Comparison of ENCODE assay signal across 35 cellular contexts in the genomic region with DNA sequence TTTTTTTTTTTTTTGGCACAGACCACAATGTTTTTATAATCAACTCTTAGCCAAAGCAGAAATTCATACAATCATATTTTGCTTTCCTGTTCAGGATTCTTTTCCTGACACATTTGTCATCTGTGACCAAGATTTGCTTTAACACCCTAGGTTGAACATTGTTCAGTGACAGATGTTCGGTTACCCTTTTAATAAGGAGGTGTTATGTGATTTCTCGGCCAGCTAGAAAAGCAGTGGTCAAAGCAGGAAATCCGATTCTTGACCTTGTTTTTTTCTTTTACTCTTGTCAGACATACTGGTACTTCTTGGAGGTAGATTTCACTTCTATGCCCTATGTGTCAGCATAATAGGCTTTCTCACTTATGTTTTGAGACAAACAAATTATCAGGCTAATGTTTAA.
DNase-seq lines count a peak whose midpoint lies in the region; ATAC-seq, FAIRE-seq and TF ChIP-seq lines count a peak whose summit lies in the region.
"Had no signal": no experiment of that assay in that cellular context is flagged by ENCODE, and none has a peak within 500 bp of the region (broad histone marks: within the 10 kb centered on the region; RNA-seq: fewer than 3 reads in every experiment).

No MANE protein-coding gene starts in this region.

- H3K27ac Mint-ChIP-seq in astrocyte (ENCODE audit: unreplicated experiment), result peak overlapping the region; percentile 94
- peak overlapping the region; percentile 20 to 67 for H3K27ac Mint-ChIP-seq in natural killer cell
- H3K27ac Mint-ChIP-seq: activated CD8-positive, alpha-beta T cell treated with anti-CD3 and anti-CD28 coated beads for 36 hours; activated naive CD4-positive, alpha-beta T cell treated with anti-CD3 and anti-CD28 coated beads, Interleukin-2, amount 10 ng/mL, durations not matched to agents 7 days and 5 days; B cell; CD8-positive, alpha-beta T cell; GM23338 had no signal

- peaks cover 3% of the 10 kb centered on the region for H3K36me3 Mint-ChIP-seq in astrocyte (ENCODE audit: low read depth, unreplicated experiment)
- H3K36me3 Mint-ChIP-seq in natural killer cell, result no peaks in the 10 kb centered on the region
- H3K36me3 Mint-ChIP-seq: activated naive CD4-positive, alpha-beta T cell treated with anti-CD3 and anti-CD28 coated beads, Interleukin-2, amount 10 ng/mL, durations not matched to agents 7 days and 5 days; CD8-positive, alpha-beta T cell had no signal

- no peak overlapping the region for H3K4me2 ChIP-seq in astrocyte (ENCODE audit: low read length)
- H3K4me2 ChIP-seq: GM23338 had no signal

- peaks cover 25% of the 10 kb centered on the region for H3K4me1 ChIP-seq in astrocyte (ENCODE audit: insufficient read depth, low read length)
- H3K4me1 ChIP-seq in aorta (ENCODE audit: control insufficient read depth in 1 of 2, insufficient read depth in 2 of 2, low read length in 2 of 2), result peaks cover 0 to 8% of the 10 kb centered on the region in 2 donors
- H3K4me1 ChIP-seq: Peyer's patch, prostate gland, uterus had no signal

- H3K4me1 Mint-ChIP-seq in astrocyte (ENCODE audit: low read depth, unreplicated experiment) (peaks cover 23% of the 10 kb centered on the region), natural killer cell (peaks cover 23 to 26% of the 10 kb centered on the region in 2 donors)
- H3K4me1 Mint-ChIP-seq: activated naive CD4-positive, alpha-beta T cell treated with anti-CD3 and anti-CD28 coated beads, Interleukin-2, amount 10 ng/mL, durations not matched to agents 7 days and 5 days; B cell had no signal

- H3K79me2 ChIP-seq in astrocyte (ENCODE audit: insufficient read depth, low read length), result no peaks in the 10 kb centered on the region

- H3K9me3 ChIP-seq in astrocyte (ENCODE audit: insufficient read depth, low read depth, low read length) (no peaks in the 10 kb centered on the region), aorta (ENCODE audit: control insufficient read depth, low read length) (no peaks in the 10 kb centered on the region)
- H3K9me3 ChIP-seq: Peyer's patch, prostate gland, sigmoid colon, thyroid gland, uterus had no signal

- no peaks in the 10 kb centered on the region for H3K27me3 Mint-ChIP-seq in astrocyte (ENCODE audit: low read depth, unreplicated experiment)
- H3K27me3 Mint-ChIP-seq in natural killer cell (ENCODE audit: low read depth in 2 of 2), result no peaks in the 10 kb centered on the region
- H3K27me3 Mint-ChIP-seq: activated CD8-positive, alpha-beta T cell treated with anti-CD3 and anti-CD28 coated beads for 36 hours; activated naive CD4-positive, alpha-beta T cell treated with anti-CD3 and anti-CD28 coated beads, Interleukin-2, amount 10 ng/mL, durations not matched to agents 7 days and 5 days; B cell had no signal

- H3K27me3 ChIP-seq in astrocyte (ENCODE audit: insufficient read depth, low read length), result no peaks in the 10 kb centered on the region
- no peaks in the 10 kb centered on the region for H3K27me3 ChIP-seq in aorta (ENCODE audit: control insufficient read depth in 1 of 2, insufficient read depth in 2 of 2, low read length in 1 of 2)
- H3K27me3 ChIP-seq: Peyer's patch, sigmoid colon, thyroid gland, uterus had no signal

- peak overlapping the region; percentile 17 for H3K9ac ChIP-seq in astrocyte (ENCODE audit: low read length)

- H3K27ac ChIP-seq in astrocyte (ENCODE audit: low read depth, low read length) (peak overlapping the region; percentile 70), aorta (ENCODE audit: low read depth in 1 of 2, low read length in 2 of 2) (no peak overlapping the region)
- H3K27ac ChIP-seq: Peyer's patch, prostate gland, sigmoid colon, thyroid gland, uterus had no signal

- H3K4me3 ChIP-seq in astrocyte (ENCODE audit: insufficient read depth, low read depth, low read length), result no peak overlapping the region
- no peak overlapping the region for H3K4me3 ChIP-seq in aorta (ENCODE audit: low read length in 2 of 2)
- H3K4me3 ChIP-seq: GM12878, GM23338, Peyer's patch, prostate gland, sigmoid colon, thyroid gland, uterus had no signal

- peak; percentile 83 for ATAC-seq in GM18867 (IDR thresholded peaks at IDR 0.05; ENCODE audit: unreplicated experiment)
- ATAC-seq in HG03354 (IDR thresholded peaks at IDR 0.05; ENCODE audit: poor library complexity, severe bottlenecking, unreplicated experiment), result peak; percentile 66
- peak in 2 of 3 donors; percentile 15 to 65 for ATAC-seq in natural killer cell
- ATAC-seq in GM21381 (IDR thresholded peaks at IDR 0.05; ENCODE audit: unreplicated experiment), result no peak
- no peak for ATAC-seq in HG03469 (IDR thresholded peaks at IDR 0.05; ENCODE audit: unreplicated experiment)
- no peak for ATAC-seq in aorta (ENCODE audit: low FRiP score)
- ATAC-seq: activated CD8-positive, alpha-beta T cell treated with anti-CD3 and anti-CD28 coated beads for 36 hours; CD8-positive, alpha-beta T cell; GM12878; GM23338; left lobe of liver had no signal

- no peaks in the 10 kb centered on the region for H4K20me1 ChIP-seq in astrocyte (ENCODE audit: insufficient read depth, low read length)

- DNase-seq in astrocyte (ENCODE audit: low read depth) (no peak), natural killer cell (no peak), aorta (no peak), activated gamma-delta T cell (lab: John Stamatoyannopoulos, UW) (no peak)
- DNase-seq: activated CD4-positive, CD25-positive, alpha-beta regulatory T cell treated with anti-CD3 and anti-CD28 coated beads, Interleukin-2, amount 50 U/mL, for 72 hours; activated CD8-positive, alpha-beta memory T cell treated with anti-CD3 and anti-CD28 coated beads, Interleukin-2, amount 50 U/mL, for 48 hours; activated CD8-positive, alpha-beta T cell treated with anti-CD3 and anti-CD28 coated beads for 36 hours; activated naive CD4-positive, alpha-beta T cell treated with anti-CD3 and anti-CD28 coated beads, Interleukin-2, amount 10 ng/mL, durations not matched to agents 7 days and 5 days; CD8-positive, alpha-beta T cell; DMS 273 treated with DMSO at 0.1 percent for 48 hours; effector CD4-positive, alpha-beta T cell; EL; glutamatergic neuron; KG1; mesendoderm; NCI-H1436 treated with DMSO at 0.1 percent for 48 hours; NCI-H2107; NCI-H345; Peyer's patch; SIG-M5; sigmoid colon; stimulated activated CD4-positive, alpha-beta T cell treated with anti-CD3 and anti-CD28 coated beads, Interleukin-4, amount 100 ng/mL, for 24 hours; thyroid gland; uterus had no signal

- H2AFZ ChIP-seq in astrocyte (ENCODE audit: low read depth, low read length), result no peak overlapping the region
- H2AFZ ChIP-seq: GM23338 had no signal

- H3K4me3 Mint-ChIP-seq in astrocyte (ENCODE audit: unreplicated experiment) (no peak overlapping the region), natural killer cell (peak overlapping the region; percentile 77)
- H3K4me3 Mint-ChIP-seq: activated CD8-positive, alpha-beta T cell treated with anti-CD3 and anti-CD28 coated beads for 36 hours; activated naive CD4-positive, alpha-beta T cell treated with anti-CD3 and anti-CD28 coated beads, Interleukin-2, amount 10 ng/mL, durations not matched to agents 7 days and 5 days; B cell; CD8-positive, alpha-beta T cell; GM23338 had no signal

- peak; percentile 66 for FAIRE-seq in astrocyte (lab: Jason Lieb, UNC)
- FAIRE-seq: colon, GM12878, islet of Langerhans had no signal

- 23 to 31% methylated on average over 3 of the region's 3 CpGs for WGBS in aorta, 2 donors

- H3K36me3 ChIP-seq in astrocyte (ENCODE audit: insufficient read depth, low read length), result no peaks in the 10 kb centered on the region
- H3K36me3 ChIP-seq in aorta (ENCODE audit: control insufficient read depth in 1 of 2, insufficient read depth in 2 of 2, low read length in 1 of 2), result no peaks in the 10 kb centered on the region
- H3K36me3 ChIP-seq: Peyer's patch, prostate gland, sigmoid colon, thyroid gland, uterus had no signal

- H3K9me3 Mint-ChIP-seq in astrocyte (ENCODE audit: unreplicated experiment) (peaks cover 2% of the 10 kb centered on the region), natural killer cell (peaks cover 3% of the 10 kb centered on the region in 2 donors)
- H3K9me3 Mint-ChIP-seq: activated CD8-positive, alpha-beta T cell treated with anti-CD3 and anti-CD28 coated beads for 36 hours; activated naive CD4-positive, alpha-beta T cell treated with anti-CD3 and anti-CD28 coated beads, Interleukin-2, amount 10 ng/mL, durations not matched to agents 7 days and 5 days; CD8-positive, alpha-beta T cell had no signal

- TF ChIP-seq CTCF in astrocyte (IDR thresholded peaks at IDR 0.05; ENCODE audit: insufficient read depth, low read depth, low read length), result no peak
- TF ChIP-seq CTCF in natural killer cell (IDR thresholded peaks at IDR 0.05), result no peak

- intact Hi-C loops in natural killer cell (cut with micrococcal nuclease), result no loop called here
- intact Hi-C loops in aorta (cut with DNase I), result no loop called here

Comparison
In these comparisons a context has a peak if more than half of its experiments do, and no peak if none do; other contexts are left out.
1. ATAC-seq: peak in GM18867 (single experiment), HG03354 (single experiment) and natural killer cell (2 of 3); none in GM21381 (single experiment), HG03469 (single experiment) and aorta (single experiment).